In the genomic region with DNA sequence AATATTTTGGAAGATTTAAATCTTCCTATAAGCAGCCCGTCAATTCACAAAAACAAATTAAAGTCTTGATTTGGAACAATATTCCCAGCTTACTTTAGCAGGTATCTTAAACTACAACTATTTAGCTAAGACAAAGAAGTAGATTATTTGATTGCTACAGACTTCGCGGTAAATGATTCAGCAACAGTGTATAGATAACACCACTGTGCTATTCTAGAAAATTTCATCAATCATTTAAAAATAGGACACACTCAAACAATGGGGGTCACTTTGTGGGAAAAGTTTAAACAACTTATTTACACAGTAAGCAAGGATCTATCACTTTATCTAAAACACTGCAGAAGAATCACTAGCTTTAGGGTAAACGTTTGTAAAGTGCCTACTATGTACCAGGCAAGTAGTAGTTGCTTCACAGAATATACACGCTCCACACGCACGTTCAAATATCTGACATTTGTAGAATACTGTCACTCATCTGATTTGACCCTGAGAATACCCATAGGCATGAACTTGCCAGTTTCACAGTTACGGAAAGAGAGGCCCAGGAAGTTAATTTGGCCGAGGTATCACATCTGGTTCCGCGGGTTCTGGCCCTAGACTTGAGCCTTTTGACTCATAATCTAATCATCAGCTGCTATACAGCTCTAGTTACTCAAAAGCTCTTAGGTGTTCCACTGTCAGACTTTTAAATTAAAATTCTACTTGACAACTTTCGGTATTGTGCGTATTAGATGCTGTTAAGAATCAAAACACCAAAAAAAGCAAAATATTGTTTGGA, we compare ENCODE assay signal across 8 cellular contexts. TPM values are rescaled to one million over a fixed set of nuclear protein-coding genes. Genes with fewer than 3 reads are reported as not detected.
DNase-seq lines count a peak whose midpoint lies in the region; ATAC-seq, FAIRE-seq and TF ChIP-seq lines count a peak whose summit lies in the region.

No MANE protein-coding gene starts in this region.

- no peak overlapping the region for H3K27ac ChIP-seq in WERI-Rb-1
- H3K27ac ChIP-seq in right atrium auricular region: peak overlapping the region; percentile 84 to 88

- peak overlapping the region; percentile 85 for H3K4me3 ChIP-seq in WERI-Rb-1 (ENCODE audit: low read depth, low read length)
- peak overlapping the region; percentile 78 to 80 for H3K4me3 ChIP-seq in right atrium auricular region
- peak overlapping the region; percentile 83 for H3K4me3 ChIP-seq in skeletal muscle satellite cell (ENCODE audit: low read length)

- FAIRE-seq in RCC 7860 (lab: Jason Lieb, UNC): no peak

- H3K9ac ChIP-seq in skeletal muscle satellite cell (ENCODE audit: low read depth, low read length): peak overlapping the region; percentile 88

- no peak for ATAC-seq in HG02981 (IDR thresholded peaks at IDR 0.05; ENCODE audit: unreplicated experiment)

- DNase-seq in SIG-M5 treated with dmso at 0.1 percent for 504 hours (lab: John Stamatoyannopoulos, UW; ENCODE audit: unreplicated experiment): peak; percentile 44
- no peak for DNase-seq in SIG-M5 (lab: John Stamatoyannopoulos, UW)
- DNase-seq in WERI-Rb-1: no peak
- no peak for DNase-seq in right atrium auricular region (ENCODE audit: low spot score)
- DNase-seq in NCI-H2196 (lab: John Stamatoyannopoulos, UW; ENCODE audit: unreplicated experiment): no peak
- DNase-seq in RCC 7860 (ENCODE audit: low spot score): no peak

- TF ChIP-seq CTCF in WERI-Rb-1 (IDR thresholded peaks at IDR 0.05; ENCODE audit: low read depth, low read length) (no peak), right atrium auricular region (IDR thresholded peaks at IDR 0.05) (no peak)

- H3K36me3 ChIP-seq in WERI-Rb-1 (no peaks in the 10 kb centered on the region), right atrium auricular region (no peaks in the 10 kb centered on the region), skeletal muscle satellite cell (ENCODE audit: insufficient read depth, low read length) (no peaks in the 10 kb centered on the region)

- H3K9me3 ChIP-seq in WERI-Rb-1 (ENCODE audit: severe bottlenecking) (no peaks in the 10 kb centered on the region), right atrium auricular region (no peaks in the 10 kb centered on the region), skeletal muscle satellite cell (replicated peaks; ENCODE audit: low read length) (no peaks in the 10 kb centered on the region)

- H3K27me3 ChIP-seq in WERI-Rb-1 (ENCODE audit: insufficient read depth, low read depth, severe bottlenecking) (no peaks in the 10 kb centered on the region), right atrium auricular region (no peaks in the 10 kb centered on the region), skeletal muscle satellite cell (ENCODE audit: control insufficient read depth, insufficient read depth, low read length) (peaks cover 3% of the 10 kb centered on the region)

- peak overlapping the region; percentile 96 for H3K4me2 ChIP-seq in skeletal muscle satellite cell (ENCODE audit: low read length)

- H3K4me1 ChIP-seq in right atrium auricular region (peaks cover 0 to 6% of the 10 kb centered on the region in 2 donors), skeletal muscle satellite cell (ENCODE audit: control insufficient read depth, insufficient read depth, low read length) (peaks cover 7% of the 10 kb centered on the region)

RNA-seq across cellular contexts. Expression of a gene that starts 0.9 kb away (rescaled TPM):
- 1 to 10 TPM; 1.2 to 1.8 TPM for total RNA-seq in right atrium auricular region
- 3.0 and 3.3 TPM in 2 replicates for total RNA-seq in skeletal muscle satellite cell (2012; rRNA removed)

RNA-seq across cellular contexts. Expression of a gene that starts 26.4 kb away (rescaled TPM):
- not detected for total RNA-seq in right atrium auricular region
- total RNA-seq in skeletal muscle satellite cell (2012; rRNA removed): 0.51 TPM in 1 of 2 replicates, not detected in the other

RNA-seq across cellular contexts. Expression of a gene that starts 47.6 kb away (rescaled TPM):
- 10 to 100 TPM in 1 of 2 donors, 1 to 10 TPM in 1; 7.3 to 11.9 TPM for total RNA-seq in right atrium auricular region
- 70.6 and 81.6 TPM in 2 replicates for total RNA-seq in skeletal muscle satellite cell (2012; rRNA removed)
